1 cellular context compared by ENCODE assay signal in genomic region chr1:61724721-61725694, GRCh38.
A peak's percentile ranks its signal among the peaks of the same experiment; 100 is the strongest.
TF ChIP-seq lines count a peak whose summit lies in the region.

TM2D1 (minus strand) TSS chr1:61725141; CDS start chr1:61725120, 21 bp downstream.

TF ChIP-seq in GM23338, 12 proteins besides CTCF, POLR2A, EP300 and RAD21:
- TF ChIP-seq REST (IDR thresholded peaks at IDR 0.05; ENCODE audit: unreplicated experiment), result no peak
- TF ChIP-seq EZH2phosphoT487 (IDR thresholded peaks at IDR 0.05; ENCODE audit: unreplicated experiment), result no peak
- peak; percentile 57 for TF ChIP-seq CREB1 (CRISPR knock-in tag; IDR thresholded peaks at IDR 0.05; ENCODE audit: low read depth)
- no peak for TF ChIP-seq ZNF331 (CRISPR knock-in tag; IDR thresholded peaks at IDR 0.05; ENCODE audit: low read depth)
- no peak for TF ChIP-seq STAT1 (IDR thresholded peaks at IDR 0.05; ENCODE audit: unreplicated experiment)
- no peak for TF ChIP-seq EZH2 (IDR thresholded peaks at IDR 0.05; ENCODE audit: low read depth, unreplicated experiment)
- TF ChIP-seq POLR2AphosphoS5 (IDR thresholded peaks at IDR 0.05; ENCODE audit: low read depth), result peak; percentile 97
- TF ChIP-seq JUNB (IDR thresholded peaks at IDR 0.05; ENCODE audit: unreplicated experiment), result no peak
- TF ChIP-seq ZNF462 (CRISPR knock-in tag; IDR thresholded peaks at IDR 0.05), result no peak
- no peak for TF ChIP-seq ZNF114 (CRISPR knock-in tag; IDR thresholded peaks at IDR 0.05)
- TF ChIP-seq, protein P1, sequence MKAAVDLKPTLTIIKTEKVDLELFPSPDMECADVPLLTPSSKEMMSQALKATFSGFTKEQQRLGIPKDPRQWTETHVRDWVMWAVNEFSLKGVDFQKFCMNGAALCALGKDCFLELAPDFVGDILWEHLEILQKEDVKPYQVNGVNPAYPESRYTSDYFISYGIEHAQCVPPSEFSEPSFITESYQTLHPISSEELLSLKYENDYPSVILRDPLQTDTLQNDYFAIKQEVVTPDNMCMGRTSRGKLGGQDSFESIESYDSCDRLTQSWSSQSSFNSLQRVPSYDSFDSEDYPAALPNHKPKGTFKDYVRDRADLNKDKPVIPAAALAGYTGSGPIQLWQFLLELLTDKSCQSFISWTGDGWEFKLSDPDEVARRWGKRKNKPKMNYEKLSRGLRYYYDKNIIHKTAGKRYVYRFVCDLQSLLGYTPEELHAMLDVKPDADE (IDR thresholded peaks at IDR 0.05), result peak; percentile 80
- TF ChIP-seq NANOG (IDR thresholded peaks at IDR 0.05; ENCODE audit: borderline replicate concordance), result no peak
TF ChIP-seq in GM23338: peak in this region for 3.
